ENCODE assay signal across 21 cellular contexts in the genomic region with DNA sequence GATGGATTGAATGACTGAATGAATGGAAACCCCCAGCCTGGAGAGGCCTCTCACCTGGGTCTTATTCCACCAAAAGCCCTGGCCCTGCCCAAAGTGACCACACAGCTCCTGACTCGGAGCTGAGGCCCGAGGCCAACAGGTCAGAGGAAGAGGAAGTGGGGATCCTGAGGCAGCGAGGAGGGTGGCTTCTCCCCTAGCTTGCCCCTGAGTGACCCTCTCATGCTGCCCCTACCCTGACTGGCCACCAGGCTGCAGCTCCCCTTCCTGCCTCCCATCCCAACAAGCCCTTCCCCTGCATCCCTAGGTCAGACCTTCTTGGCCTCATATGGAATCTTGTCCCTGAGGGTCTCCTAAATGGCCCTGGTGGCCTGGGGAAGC.
DNase-seq lines count a peak whose midpoint lies in the region; ATAC-seq and TF ChIP-seq lines count a peak whose summit lies in the region.
"Had no signal": no experiment of that assay in that cellular context is flagged by ENCODE, and none has a peak within 500 bp of the region (broad histone marks: within the 10 kb centered on the region; RNA-seq: fewer than 3 reads in every experiment).

No MANE protein-coding gene starts in this region.

- H3K4me1 ChIP-seq in naive thymus-derived CD4-positive, alpha-beta T cell (ENCODE audit: control insufficient read depth in 2 of 2, insufficient read depth in 2 of 2, low read length in 2 of 2): no peaks in the 10 kb centered on the region
- H3K4me1 ChIP-seq in upper lobe of right lung (no peaks in the 10 kb centered on the region), SJCRH30 (no peaks in the 10 kb centered on the region)
- H3K4me1 ChIP-seq: BE2C had no signal

- no peaks in the 10 kb centered on the region for H3K27me3 ChIP-seq in naive thymus-derived CD4-positive, alpha-beta T cell (ENCODE audit: control insufficient read depth in 2 of 2, insufficient read depth in 2 of 2, low read length in 2 of 2)
- H3K27me3 ChIP-seq in upper lobe of right lung: no peaks in the 10 kb centered on the region
- H3K27me3 ChIP-seq in SJCRH30: no peaks in the 10 kb centered on the region
- H3K27me3 ChIP-seq in MG63: no peaks in the 10 kb centered on the region
- H3K27me3 ChIP-seq: BE2C had no signal

- H3K4me1 Mint-ChIP-seq in naive thymus-derived CD4-positive, alpha-beta T cell: peaks cover 0 to 8% (median 4%) of the 10 kb centered on the region in 7 donors

- CTCF ChIA-PET in naive thymus-derived CD4-positive, alpha-beta T cell (lab: Charles Lee): no interaction called here

- peaks cover 0 to 17% (median 3%) of the 10 kb centered on the region in 11 donors for H3K9me3 Mint-ChIP-seq in naive thymus-derived CD4-positive, alpha-beta T cell

- no peak overlapping the region for H3K27ac Mint-ChIP-seq in naive thymus-derived CD4-positive, alpha-beta T cell
- H3K27ac Mint-ChIP-seq: CD4-positive, alpha-beta T cell had no signal

- H3K9me3 ChIP-seq in naive thymus-derived CD4-positive, alpha-beta T cell (ENCODE audit: control insufficient read depth in 2 of 3, low read length in 3 of 3): no peaks in the 10 kb centered on the region
- H3K9me3 ChIP-seq in upper lobe of right lung (no peaks in the 10 kb centered on the region), SJCRH30 (replicated peaks) (no peaks in the 10 kb centered on the region), MG63 (no peaks in the 10 kb centered on the region)
- H3K9me3 ChIP-seq: BE2C had no signal

- peaks cover 0 to 4% (median 3%) of the 10 kb centered on the region in 5 donors for H3K27me3 Mint-ChIP-seq in naive thymus-derived CD4-positive, alpha-beta T cell
- H3K27me3 Mint-ChIP-seq: CD4-positive, alpha-beta T cell had no signal

- no peaks in the 10 kb centered on the region for H3K36me3 Mint-ChIP-seq in naive thymus-derived CD4-positive, alpha-beta T cell

- peak; percentile 38 for ATAC-seq in naive thymus-derived CD4-positive, alpha-beta T cell
- no peak for ATAC-seq in upper lobe of right lung
- no peak for ATAC-seq in HG03378 (IDR thresholded peaks at IDR 0.05; ENCODE audit: unreplicated experiment)
- ATAC-seq: GM12878 had no signal

- H3K4me3 Mint-ChIP-seq in naive thymus-derived CD4-positive, alpha-beta T cell: no peak overlapping the region
- H3K4me3 Mint-ChIP-seq: CD4-positive, alpha-beta T cell had no signal

- DNase-seq in NOMO-1 treated with DMSO at 0.1 percent for 48 hours (lab: John Stamatoyannopoulos, UW; ENCODE audit: unreplicated experiment): peak; percentile 1
- DNase-seq in NOMO-1 treated with dmso at 0.1 percent for 144 hours (lab: John Stamatoyannopoulos, UW; ENCODE audit: unreplicated experiment): no peak
- peak; percentile 3 for DNase-seq in SKM-1 (lab: John Stamatoyannopoulos, UW; ENCODE audit: unreplicated experiment)
- no peak for DNase-seq in naive thymus-derived CD4-positive, alpha-beta T cell
- DNase-seq in upper lobe of right lung: peak; percentile 41
- DNase-seq in SJCRH30: no peak
- no peak for DNase-seq in MG63
- DNase-seq: 8988T; ACHN; BE2C; CD4-positive, alpha-beta T cell; IMR-90; KG1; MM.1S; NCI-H1417 treated with DMSO at 0.1 percent for 48 hours; NCI-H187; NCI-H2171; NCI-H226; NCI-H510A treated with DMSO at 0.1 percent for 48 hours had no signal

- intact Hi-C loops in naive thymus-derived CD4-positive, alpha-beta T cell (cut with micrococcal nuclease): no loop called here
- intact Hi-C loops in upper lobe of right lung (cut with DNase I): no loop called here

- no peaks in the 10 kb centered on the region for H3K36me3 ChIP-seq in naive thymus-derived CD4-positive, alpha-beta T cell (ENCODE audit: control insufficient read depth in 2 of 3, insufficient read depth in 3 of 3, low read length in 3 of 3)
- no peaks in the 10 kb centered on the region for H3K36me3 ChIP-seq in upper lobe of right lung
- H3K36me3 ChIP-seq in SJCRH30: no peaks in the 10 kb centered on the region
- H3K36me3 ChIP-seq in MG63: no peaks in the 10 kb centered on the region
- H3K36me3 ChIP-seq: BE2C had no signal

- TF ChIP-seq CTCF in upper lobe of right lung (IDR thresholded peaks at IDR 0.05): no peak

- H3K4me3 ChIP-seq in naive thymus-derived CD4-positive, alpha-beta T cell (ENCODE audit: low read length): no peak overlapping the region
- H3K4me3 ChIP-seq in upper lobe of right lung (no peak overlapping the region), SJCRH30 (no peak overlapping the region), MG63 (no peak overlapping the region)
- H3K4me3 ChIP-seq: GM12878 had no signal

- H3K27ac ChIP-seq in naive thymus-derived CD4-positive, alpha-beta T cell (ENCODE audit: low read depth, low read length): no peak overlapping the region
- H3K27ac ChIP-seq in upper lobe of right lung: no peak overlapping the region
- H3K27ac ChIP-seq in SJCRH30: no peak overlapping the region

- POLR2A ChIA-PET in naive thymus-derived CD4-positive, alpha-beta T cell (lab: Charles Lee): no interaction called here

Comparison
In these comparisons a context has a peak if more than half of its experiments do, and no peak if none do; other contexts are left out.
1. DNase-seq: peak in NOMO-1 treated with DMSO at 0.1 percent for 48 hours (single experiment), SKM-1 (single experiment) and upper lobe of right lung (single experiment); none in NOMO-1 treated with dmso at 0.1 percent for 144 hours (single experiment), naive thymus-derived CD4-positive, alpha-beta T cell (0 of 9), SJCRH30 (0 of 2) and MG63 (single experiment).